Comparison of ENCODE assay signal across 18 cellular contexts in the genomic region with DNA sequence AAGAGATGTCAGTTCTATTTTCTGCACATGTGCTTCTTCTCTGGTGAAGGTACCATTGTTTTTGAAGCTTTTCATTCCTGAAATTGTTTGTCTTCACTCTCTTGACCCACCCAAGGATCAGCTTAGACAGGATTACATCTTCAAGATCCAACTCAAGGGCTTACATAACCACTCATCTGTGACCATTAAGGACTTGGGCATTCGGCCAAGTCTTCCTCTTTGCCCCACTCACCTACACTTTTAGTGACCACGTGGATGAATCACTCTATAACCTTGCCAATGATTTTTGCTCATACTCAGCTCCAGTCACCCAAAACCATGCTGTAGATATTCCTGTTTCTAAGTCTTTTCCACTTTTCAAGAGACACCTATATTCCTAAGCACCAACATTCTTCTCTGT. TPM values are rescaled to one million over a fixed set of nuclear protein-coding genes. Genes with fewer than 3 reads are reported as not detected.
DNase-seq lines count a peak whose midpoint lies in the region; ATAC-seq and TF ChIP-seq lines count a peak whose summit lies in the region.
"Had no signal": no experiment of that assay in that cellular context is flagged by ENCODE, and none has a peak within 500 bp of the region (broad histone marks: within the 10 kb centered on the region; RNA-seq: fewer than 3 reads in every experiment).

No MANE protein-coding gene starts in this region.

- peaks cover 2 to 6% of the 10 kb centered on the region in 2 donors for H3K4me1 Mint-ChIP-seq in natural killer cell treated with Interleukin-12 subunit alpha and Interleukin-12 subunit beta and Interleukin-15 and Interleukin-18, amount 100 ng/mL, for 72 hours (ENCODE audit: low read depth in 2 of 2)
- H3K4me1 Mint-ChIP-seq: immature natural killer cell had no signal

- ATAC-seq in natural killer cell treated with Interleukin-12 subunit alpha and Interleukin-12 subunit beta and Interleukin-15 and Interleukin-18, amount 100 ng/mL, for 72 hours, result no peak
- ATAC-seq in HG03342 (IDR thresholded peaks at IDR 0.05; ENCODE audit: unreplicated experiment), result no peak
- ATAC-seq: mucosa of descending colon had no signal

- no peak overlapping the region for H3K4me3 ChIP-seq in fibroblast of mammary gland (ENCODE audit: control insufficient read depth, low read depth, low read length)
- H3K4me3 ChIP-seq: cardiac muscle cell, MG63, mucosa of descending colon, ovary, uterus had no signal

- peaks cover 29 to 45% of the 10 kb centered on the region in 2 donors for H3K27me3 Mint-ChIP-seq in natural killer cell treated with Interleukin-12 subunit alpha and Interleukin-12 subunit beta and Interleukin-15 and Interleukin-18, amount 100 ng/mL, for 72 hours
- H3K27me3 Mint-ChIP-seq: stimulated activated naive CD8-positive, alpha-beta T cell treated with anti-CD3 and anti-CD28 coated beads, Interleukin-15, Interleukin-2, amounts not matched to agents 100 ng/mL and 50 ng/mL, for 24 hours had no signal

- H3K27ac Mint-ChIP-seq in natural killer cell treated with Interleukin-12 subunit alpha and Interleukin-12 subunit beta and Interleukin-15 and Interleukin-18, amount 100 ng/mL, for 72 hours, result no peak overlapping the region
- H3K27ac Mint-ChIP-seq: immature natural killer cell; stimulated activated naive CD8-positive, alpha-beta T cell treated with anti-CD3 and anti-CD28 coated beads, Interleukin-15, Interleukin-2, amounts not matched to agents 100 ng/mL and 50 ng/mL, for 24 hours had no signal

- H3K9me3 Mint-ChIP-seq in natural killer cell treated with Interleukin-12 subunit alpha and Interleukin-12 subunit beta and Interleukin-15 and Interleukin-18, amount 100 ng/mL, for 72 hours, result no peaks in the 10 kb centered on the region
- H3K9me3 Mint-ChIP-seq: stimulated activated naive CD8-positive, alpha-beta T cell treated with anti-CD3 and anti-CD28 coated beads, Interleukin-15, Interleukin-2, amounts not matched to agents 100 ng/mL and 50 ng/mL, for 24 hours had no signal

- DNase-seq in A172 (ENCODE audit: low spot score), result peak; percentile 19
- peak; percentile 5 for DNase-seq in H4 (ENCODE audit: low spot score)
- peak; percentile 98 to 99 for DNase-seq in NCI-H524 (lab: John Stamatoyannopoulos, UW)
- peak; percentile 39 for DNase-seq in fibroblast of mammary gland (ENCODE audit: low read depth)
- no peak for DNase-seq in natural killer cell treated with Interleukin-12 subunit alpha and Interleukin-12 subunit beta and Interleukin-15 and Interleukin-18, amount 100 ng/mL, for 72 hours (ENCODE audit: low spot score)
- no peak for DNase-seq in NOMO-1 treated with dmso at 0.1 percent for 144 hours (lab: John Stamatoyannopoulos, UW; ENCODE audit: unreplicated experiment)
- no peak for DNase-seq in activated CD4-positive, alpha-beta T cell treated with anti-CD3 and anti-CD28 coated beads, Interleukin-2, amount 50 U/mL, for 1 hour
- DNase-seq: activated naive CD4-positive, alpha-beta T cell treated with Interleukin-2 at 50 U/mL for 16 hours; Calu3; HCEC 1CT; immature natural killer cell; MG63; mucosa of descending colon; ovary; uterus had no signal

- TF ChIP-seq CTCF in fibroblast of mammary gland (conservative IDR thresholded peaks at IDR 0.05; ENCODE audit: control insufficient read depth, insufficient read depth, low read depth, low read length), result no peak

- H3K4me3 Mint-ChIP-seq in natural killer cell treated with Interleukin-12 subunit alpha and Interleukin-12 subunit beta and Interleukin-15 and Interleukin-18, amount 100 ng/mL, for 72 hours, result no peak overlapping the region
- H3K4me3 Mint-ChIP-seq: immature natural killer cell; stimulated activated naive CD8-positive, alpha-beta T cell treated with anti-CD3 and anti-CD28 coated beads, Interleukin-15, Interleukin-2, amounts not matched to agents 100 ng/mL and 50 ng/mL, for 24 hours had no signal

- H3K36me3 Mint-ChIP-seq in natural killer cell treated with Interleukin-12 subunit alpha and Interleukin-12 subunit beta and Interleukin-15 and Interleukin-18, amount 100 ng/mL, for 72 hours, result peaks cover 9% of the 10 kb centered on the region

RNA-seq across cellular contexts. Expression of a gene that starts 36.5 kb away (rescaled TPM):
- not detected in 2 replicates for total RNA-seq in A172 (2014; rRNA removed; shearing (Covaris generic))
- total RNA-seq in H4 (2014; rRNA removed; shearing (Covaris generic)), result not detected in 2 replicates
- not detected for total RNA-seq in natural killer cell treated with Interleukin-12 subunit alpha and Interleukin-12 subunit beta and Interleukin-15 and Interleukin-18, amount 100 ng/mL, for 72 hours
- total RNA-seq: cardiac muscle cell had no signal

Comparison
In these comparisons a context has a peak if more than half of its experiments do, and no peak if none do; other contexts are left out.
1. DNase-seq: peak in A172 (single experiment), H4 (single experiment), NCI-H524 (2 of 2) and fibroblast of mammary gland (single experiment); none in natural killer cell treated with Interleukin-12 subunit alpha and Interleukin-12 subunit beta and Interleukin-15 and Interleukin-18, amount 100 ng/mL, for 72 hours (single experiment), NOMO-1 treated with dmso at 0.1 percent for 144 hours (single experiment) and activated CD4-positive, alpha-beta T cell treated with anti-CD3 and anti-CD28 coated beads, Interleukin-2, amount 50 U/mL, for 1 hour (single experiment).